Comparison of ENCODE assay signal across 1 cellular context in genomic region chr4:11525085-11525484, GRCh38.
TF ChIP-seq lines count a peak whose summit lies in the region.

No MANE protein-coding gene starts in this region.

TF ChIP-seq in IMR-90, 13 proteins besides CTCF, POLR2A, EP300 and RAD21 (continued from another document):
- TF ChIP-seq, protein P1, sequence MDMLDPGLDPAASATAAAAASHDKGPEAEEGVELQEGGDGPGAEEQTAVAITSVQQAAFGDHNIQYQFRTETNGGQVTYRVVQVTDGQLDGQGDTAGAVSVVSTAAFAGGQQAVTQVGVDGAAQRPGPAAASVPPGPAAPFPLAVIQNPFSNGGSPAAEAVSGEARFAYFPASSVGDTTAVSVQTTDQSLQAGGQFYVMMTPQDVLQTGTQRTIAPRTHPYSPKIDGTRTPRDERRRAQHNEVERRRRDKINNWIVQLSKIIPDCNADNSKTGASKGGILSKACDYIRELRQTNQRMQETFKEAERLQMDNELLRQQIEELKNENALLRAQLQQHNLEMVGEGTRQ (IDR thresholded peaks at IDR 0.05; ENCODE audit: low read depth, low read length), result no peak
